Comparison of ENCODE assay signal across 8 cellular contexts in the genomic region with DNA sequence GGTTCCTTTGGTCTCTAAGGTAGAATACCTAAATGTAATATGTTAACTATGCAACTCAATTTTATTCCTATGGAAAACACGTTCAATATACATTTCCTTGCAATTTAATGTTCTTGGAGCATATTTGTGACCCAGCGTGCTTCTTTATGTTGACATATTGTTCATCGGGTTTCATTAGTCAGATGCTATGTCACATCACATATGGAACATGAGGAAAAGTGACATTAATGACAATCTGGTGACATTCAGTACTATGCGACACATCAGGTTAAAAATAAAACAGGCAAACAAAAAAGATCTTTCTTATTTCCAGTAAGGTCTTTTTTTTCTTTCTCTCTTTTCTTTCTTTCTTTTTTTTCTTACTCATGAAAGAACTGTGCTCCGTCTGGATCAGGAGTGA.
"Had no signal": no experiment of that assay in that cellular context is flagged by ENCODE, and none has a peak within 500 bp of the region (broad histone marks: within the 10 kb centered on the region; RNA-seq: fewer than 3 reads in every experiment).

No MANE protein-coding gene starts in this region.

- H3K9ac ChIP-seq: KMS-11 had no signal

- ATAC-seq: HepG2, K562 had no signal

- H3K27ac ChIP-seq: HL-60, KMS-11 had no signal

- H3K4me3 ChIP-seq: K562 had no signal

- H3K4me2 ChIP-seq: KMS-11 had no signal

- FAIRE-seq: HepG2, HTR-8/SVneo, K562 had no signal

- DNase-seq: IMR-90, KBM-7, KG1 had no signal
